24 cellular contexts compared by ENCODE assay signal in the genomic region with DNA sequence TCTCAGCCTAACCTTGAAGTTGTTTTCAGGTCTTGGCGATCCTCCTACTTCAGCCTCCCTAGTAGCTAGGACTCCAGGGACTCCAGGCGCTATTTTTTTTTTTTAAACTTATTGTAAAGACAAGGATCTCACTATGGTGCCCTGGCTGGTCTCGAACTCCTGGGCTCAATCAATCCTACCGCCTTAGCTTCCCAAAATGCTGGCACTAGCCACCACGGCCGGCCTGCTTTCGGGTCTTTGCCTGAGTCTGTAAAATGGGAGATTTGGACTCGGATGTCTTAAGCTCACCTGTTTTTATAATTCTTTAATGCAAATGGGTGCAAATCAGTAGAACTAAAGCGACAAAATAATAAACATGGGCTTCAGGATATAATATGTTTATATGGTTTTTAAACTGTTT. TPM values are rescaled to one million over a fixed set of nuclear protein-coding genes. Genes with fewer than 3 reads are reported as not detected.
DNase-seq lines count a peak whose midpoint lies in the region; ATAC-seq and TF ChIP-seq lines count a peak whose summit lies in the region.
"Had no signal": no experiment of that assay in that cellular context is flagged by ENCODE, and none has a peak within 500 bp of the region (broad histone marks: within the 10 kb centered on the region; RNA-seq: fewer than 3 reads in every experiment).

No MANE protein-coding gene starts in this region.

- POLR2A ChIA-PET in activated CD8-positive, alpha-beta T cell treated with anti-CD3 and anti-CD28 coated beads, Interleukin-2, amount 10 ng/mL, durations not matched to agents 7 days and 5 days (lab: Charles Lee): no interaction called here
- POLR2A ChIA-PET in activated CD8-positive, alpha-beta T cell treated with anti-CD3 and anti-CD28 coated beads for 36 hours (lab: Charles Lee): interaction anchor here (0.7 kb wide), 1 partner anchor 161 kb away, joined by 3 read pairs; no protein-coding TSS in a partner anchor

- H3K27ac Mint-ChIP-seq in activated CD8-positive, alpha-beta T cell treated with anti-CD3 and anti-CD28 coated beads, Interleukin-2, amount 10 ng/mL, durations not matched to agents 7 days and 5 days: no peak overlapping the region
- H3K27ac Mint-ChIP-seq in activated CD8-positive, alpha-beta T cell treated with anti-CD3 and anti-CD28 coated beads for 36 hours: no peak overlapping the region
- H3K27ac Mint-ChIP-seq in activated naive CD8-positive, alpha-beta T cell treated with anti-CD3 and anti-CD28 coated beads for 36 hours: no peak overlapping the region
- no peak overlapping the region for H3K27ac Mint-ChIP-seq in osteocyte (ENCODE audit: unreplicated experiment)
- H3K27ac Mint-ChIP-seq: activated B cell treated with CpG ODN at 0.5 μM for 24 hours; activated CD4-positive, alpha-beta memory T cell treated with anti-CD3 and anti-CD28 coated beads for 36 hours; CD8-positive, alpha-beta T cell had no signal

- no peak for TF ChIP-seq POLR2A in thyroid gland (IDR thresholded peaks at IDR 0.05)

- intact Hi-C loops in activated CD8-positive, alpha-beta T cell treated with anti-CD3 and anti-CD28 coated beads for 36 hours (cut with micrococcal nuclease): no loop called here
- intact Hi-C loops in thyroid gland (cut with DNase I): no loop called here

- H3K4me1 Mint-ChIP-seq in activated CD8-positive, alpha-beta T cell treated with anti-CD3 and anti-CD28 coated beads, Interleukin-2, amount 10 ng/mL, durations not matched to agents 7 days and 5 days (ENCODE audit: low read depth): peaks cover 2% of the 10 kb centered on the region
- no peaks in the 10 kb centered on the region for H3K4me1 Mint-ChIP-seq in activated CD8-positive, alpha-beta T cell treated with anti-CD3 and anti-CD28 coated beads for 36 hours (ENCODE audit: low read depth)
- H3K4me1 Mint-ChIP-seq in activated naive CD8-positive, alpha-beta T cell treated with anti-CD3 and anti-CD28 coated beads for 36 hours: peaks cover 2% of the 10 kb centered on the region
- peaks cover 9% of the 10 kb centered on the region for H3K4me1 Mint-ChIP-seq in osteocyte (ENCODE audit: unreplicated experiment)

- TF ChIP-seq CTCF in activated CD8-positive, alpha-beta T cell treated with anti-CD3 and anti-CD28 coated beads for 36 hours (IDR thresholded peaks at IDR 0.05): no peak
- TF ChIP-seq CTCF in osteocyte (IDR thresholded peaks at IDR 0.05) (no peak), thyroid gland (IDR thresholded peaks at IDR 0.05) (no peak)

- CTCF ChIA-PET in activated CD8-positive, alpha-beta T cell treated with anti-CD3 and anti-CD28 coated beads, Interleukin-2, amount 10 ng/mL, durations not matched to agents 7 days and 5 days (lab: Charles Lee): no interaction called here
- CTCF ChIA-PET in activated CD8-positive, alpha-beta T cell treated with anti-CD3 and anti-CD28 coated beads for 36 hours (lab: Charles Lee): no interaction called here

- no peak for DNase-seq in activated CD8-positive, alpha-beta T cell treated with anti-CD3 and anti-CD28 coated beads, Interleukin-2, amount 10 ng/mL, durations not matched to agents 7 days and 5 days
- DNase-seq in activated CD8-positive, alpha-beta T cell treated with anti-CD3 and anti-CD28 coated beads for 36 hours: no peak
- DNase-seq in activated naive CD8-positive, alpha-beta T cell treated with anti-CD3 and anti-CD28 coated beads for 36 hours: no peak
- DNase-seq in osteocyte (ENCODE audit: extremely low spot score, unreplicated experiment): no peak
- DNase-seq in SKM-1 treated with dmso at 0.1 percent for 144 hours (lab: John Stamatoyannopoulos, UW; ENCODE audit: unreplicated experiment): no peak
- no peak for DNase-seq in thyroid gland
- DNase-seq: activated B cell treated with CpG ODN at 0.5 μM for 24 hours; activated CD4-positive, alpha-beta memory T cell treated with anti-CD3 and anti-CD28 coated beads for 36 hours; activated gamma-delta T cell; CD8-positive, alpha-beta T cell; effector CD4-positive, alpha-beta T cell; left cardiac atrium; NCI-H187 treated with DMSO at 0.1 percent for 48 hours; PC-3; stimulated activated CD4-positive, alpha-beta T cell treated with anti-CD3 and anti-CD28 coated beads, Interleukin-1b, Interleukin-23, amount 100 ng/mL, for 48 hours; transverse colon had no signal

- 93 to 96% methylated on average over 9 of the region's 9 CpGs for WGBS in thyroid gland, 2 donors

- no peaks in the 10 kb centered on the region for H3K36me3 Mint-ChIP-seq in activated CD8-positive, alpha-beta T cell treated with anti-CD3 and anti-CD28 coated beads, Interleukin-2, amount 10 ng/mL, durations not matched to agents 7 days and 5 days (ENCODE audit: low read depth)
- no peaks in the 10 kb centered on the region for H3K36me3 Mint-ChIP-seq in activated CD8-positive, alpha-beta T cell treated with anti-CD3 and anti-CD28 coated beads for 36 hours (ENCODE audit: low read depth)
- no peaks in the 10 kb centered on the region for H3K36me3 Mint-ChIP-seq in activated naive CD8-positive, alpha-beta T cell treated with anti-CD3 and anti-CD28 coated beads for 36 hours
- no peaks in the 10 kb centered on the region for H3K36me3 Mint-ChIP-seq in osteocyte (ENCODE audit: unreplicated experiment)
- H3K36me3 Mint-ChIP-seq: CD8-positive, alpha-beta T cell had no signal

- peaks cover 24% of the 10 kb centered on the region for H3K27me3 Mint-ChIP-seq in activated CD8-positive, alpha-beta T cell treated with anti-CD3 and anti-CD28 coated beads, Interleukin-2, amount 10 ng/mL, durations not matched to agents 7 days and 5 days (ENCODE audit: low read depth)
- H3K27me3 Mint-ChIP-seq in activated CD8-positive, alpha-beta T cell treated with anti-CD3 and anti-CD28 coated beads for 36 hours: peaks cover 21% of the 10 kb centered on the region
- peaks cover 40% of the 10 kb centered on the region for H3K27me3 Mint-ChIP-seq in activated naive CD8-positive, alpha-beta T cell treated with anti-CD3 and anti-CD28 coated beads for 36 hours
- peaks cover 51% of the 10 kb centered on the region for H3K27me3 Mint-ChIP-seq in osteocyte (ENCODE audit: unreplicated experiment)

- H3K4me3 Mint-ChIP-seq in activated CD8-positive, alpha-beta T cell treated with anti-CD3 and anti-CD28 coated beads, Interleukin-2, amount 10 ng/mL, durations not matched to agents 7 days and 5 days: peak overlapping the region; percentile 43
- no peak overlapping the region for H3K4me3 Mint-ChIP-seq in activated CD8-positive, alpha-beta T cell treated with anti-CD3 and anti-CD28 coated beads for 36 hours
- peak overlapping the region; percentile 55 for H3K4me3 Mint-ChIP-seq in activated naive CD8-positive, alpha-beta T cell treated with anti-CD3 and anti-CD28 coated beads for 36 hours
- peak overlapping the region; percentile 68 for H3K4me3 Mint-ChIP-seq in osteocyte (ENCODE audit: unreplicated experiment)
- H3K4me3 Mint-ChIP-seq: activated B cell treated with CpG ODN at 0.5 μM for 24 hours; activated CD4-positive, alpha-beta memory T cell treated with anti-CD3 and anti-CD28 coated beads for 36 hours had no signal

- H3K9me3 ChIP-seq in iPS-18a (ENCODE audit: control insufficient read depth, low read depth, low read length) (no peaks in the 10 kb centered on the region), thyroid gland (no peaks in the 10 kb centered on the region)
- H3K9me3 ChIP-seq: A549, breast epithelium, transverse colon had no signal

- no peaks in the 10 kb centered on the region for H3K9me3 Mint-ChIP-seq in activated CD8-positive, alpha-beta T cell treated with anti-CD3 and anti-CD28 coated beads, Interleukin-2, amount 10 ng/mL, durations not matched to agents 7 days and 5 days (ENCODE audit: insufficient read depth)
- H3K9me3 Mint-ChIP-seq in activated CD8-positive, alpha-beta T cell treated with anti-CD3 and anti-CD28 coated beads for 36 hours: no peaks in the 10 kb centered on the region
- H3K9me3 Mint-ChIP-seq in activated naive CD8-positive, alpha-beta T cell treated with anti-CD3 and anti-CD28 coated beads for 36 hours: no peaks in the 10 kb centered on the region
- no peaks in the 10 kb centered on the region for H3K9me3 Mint-ChIP-seq in osteocyte (ENCODE audit: unreplicated experiment)
- H3K9me3 Mint-ChIP-seq: activated B cell treated with CpG ODN at 0.5 μM for 24 hours; activated CD4-positive, alpha-beta memory T cell treated with anti-CD3 and anti-CD28 coated beads for 36 hours; CD8-positive, alpha-beta T cell had no signal

- H3K4me3 ChIP-seq in iPS-18a (ENCODE audit: low read length) (peak overlapping the region; percentile 83), thyroid gland (replicated peaks in 1 of 3) (no peak overlapping the region)
- H3K4me3 ChIP-seq: A549 had no signal

- H3K36me3 ChIP-seq in iPS-18a (ENCODE audit: control insufficient read depth, low read depth, low read length) (no peaks in the 10 kb centered on the region), thyroid gland (no peaks in the 10 kb centered on the region)
- H3K36me3 ChIP-seq: breast epithelium, transverse colon had no signal

- ATAC-seq in activated CD8-positive, alpha-beta T cell treated with anti-CD3 and anti-CD28 coated beads, Interleukin-2, amount 10 ng/mL, durations not matched to agents 7 days and 5 days: no peak
- ATAC-seq in activated CD8-positive, alpha-beta T cell treated with anti-CD3 and anti-CD28 coated beads for 36 hours: no peak
- no peak for ATAC-seq in HG03135 (IDR thresholded peaks at IDR 0.05; ENCODE audit: unreplicated experiment)
- ATAC-seq: CD8-positive, alpha-beta T cell; PC-3 had no signal

- no peak overlapping the region for H3K9ac ChIP-seq in iPS-18a (ENCODE audit: low read length)

- no peak overlapping the region for H3K27ac ChIP-seq in iPS-18a (ENCODE audit: low read length)
- H3K27ac ChIP-seq in thyroid gland: no peak overlapping the region
- H3K27ac ChIP-seq: A549, breast epithelium, transverse colon had no signal

- H3K4me1 ChIP-seq in iPS-18a (ENCODE audit: control insufficient read depth, low read depth, low read length): no peaks in the 10 kb centered on the region
- peaks cover 0 to 9% of the 10 kb centered on the region in 2 donors for H3K4me1 ChIP-seq in thyroid gland
- H3K4me1 ChIP-seq: A549, breast epithelium had no signal

- H3K27me3 ChIP-seq in iPS-18a (ENCODE audit: control insufficient read depth, insufficient read depth, low read length) (peaks cover 42% of the 10 kb centered on the region), thyroid gland (no peaks in the 10 kb centered on the region)

RNA-seq across cellular contexts. Expression of gene SYT10, which starts 0.9 kb away (rescaled TPM):
- total RNA-seq in activated CD8-positive, alpha-beta T cell treated with anti-CD3 and anti-CD28 coated beads, Interleukin-2, amount 10 ng/mL, durations not matched to agents 7 days and 5 days: not detected
- not detected for total RNA-seq in activated CD8-positive, alpha-beta T cell treated with anti-CD3 and anti-CD28 coated beads for 36 hours
- total RNA-seq in activated naive CD8-positive, alpha-beta T cell treated with anti-CD3 and anti-CD28 coated beads for 36 hours: not detected
- total RNA-seq in osteocyte (not detected in 2 replicates), thyroid gland (not detected)
- total RNA-seq: activated B cell treated with CpG ODN at 0.5 μM for 24 hours; activated CD4-positive, alpha-beta memory T cell treated with anti-CD3 and anti-CD28 coated beads for 36 hours; breast epithelium; CD8-positive, alpha-beta T cell; epithelial cell of proximal tubule; lung microvascular endothelial cell; MCF 10A; osteoblast; PC-3 had no signal
